Comparison of ENCODE assay signal across 15 cellular contexts in genomic region chr7:158796667-158797066, GRCh38. TPM values are rescaled to one million over a fixed set of nuclear protein-coding genes. Genes with fewer than 3 reads are reported as not detected.
A peak's percentile ranks its signal among the peaks of the same experiment; 100 is the strongest.
DNase-seq lines count a peak whose midpoint lies in the region; ATAC-seq and TF ChIP-seq lines count a peak whose summit lies in the region.
"Had no signal": no experiment of that assay in that cellular context is flagged by ENCODE, and none has a peak within 500 bp of the region (broad histone marks: within the 10 kb centered on the region; RNA-seq: fewer than 3 reads in every experiment).

No MANE protein-coding gene starts in this region.

- H3K9me3 ChIP-seq in T-helper 17 cell (ENCODE audit: control insufficient read depth, low read length, poor library complexity, severe bottlenecking), result no peaks in the 10 kb centered on the region
- H3K9me3 ChIP-seq in neuronal stem cell (replicated peaks in 1 of 2; ENCODE audit: control insufficient read depth in 2 of 2, insufficient read depth in 1 of 2, low read depth in 1 of 2, low read length in 2 of 2), result peaks cover 0 to under 1% of the 10 kb centered on the region in 2 donors
- H3K9me3 ChIP-seq: HAP-1 had no signal

- peak overlapping the region; percentile 13 for H3K18ac ChIP-seq in neuronal stem cell (ENCODE audit: low read length)

- H3K4me3 ChIP-seq in neuronal stem cell (ENCODE audit: low read length in 2 of 2), result no peak overlapping the region
- H3K4me3 ChIP-seq: HAP-1 had no signal

- no peak overlapping the region for H2AFZ ChIP-seq in neuronal stem cell (ENCODE audit: low read length)

- intact Hi-C loops in activated naive CD4-positive, alpha-beta T cell treated with anti-CD3 and anti-CD28 coated beads for 36 hours (cut with micrococcal nuclease), result no loop called here

- CTCF ChIA-PET in activated naive CD4-positive, alpha-beta T cell treated with anti-CD3 and anti-CD28 coated beads for 36 hours (lab: Charles Lee), result interaction anchor here (0.9 kb wide), 1 partner anchor 9 kb away, joined by 3 read pairs; no protein-coding TSS in a partner anchor

- H4K8ac ChIP-seq in neuronal stem cell (ENCODE audit: low read depth, low read length), result no peak overlapping the region

- H2BK12ac ChIP-seq in neuronal stem cell (ENCODE audit: low read length), result no peak overlapping the region

- ATAC-seq in T-helper 17 cell, result no peak
- no peak for ATAC-seq in left lobe of liver
- ATAC-seq: PC-3 had no signal

- no peak overlapping the region for H3K27ac ChIP-seq in neuronal stem cell (replicated peaks; ENCODE audit: low read length)

- peaks cover 26% of the 10 kb centered on the region for H3K4me1 Mint-ChIP-seq in activated naive CD4-positive, alpha-beta T cell treated with anti-CD3 and anti-CD28 coated beads for 36 hours (ENCODE audit: low read depth)
- H3K4me1 Mint-ChIP-seq in T-helper 17 cell (peaks cover 22% of the 10 kb centered on the region), endothelial cell (ENCODE audit: unreplicated experiment) (peaks cover 3% of the 10 kb centered on the region)

- peak overlapping the region; percentile 31 for H3K23ac ChIP-seq in neuronal stem cell (ENCODE audit: low read depth, low read length, poor library complexity)

- H3K4me3 Mint-ChIP-seq in activated naive CD4-positive, alpha-beta T cell treated with anti-CD3 and anti-CD28 coated beads for 36 hours, result no peak overlapping the region
- peak overlapping the region; percentile 73 for H3K4me3 Mint-ChIP-seq in T-helper 17 cell
- H3K4me3 Mint-ChIP-seq in endothelial cell (ENCODE audit: unreplicated experiment), result peak overlapping the region; percentile 11
- H3K4me3 Mint-ChIP-seq: B cell had no signal

- no peaks in the 10 kb centered on the region for H3K9me3 Mint-ChIP-seq in activated naive CD4-positive, alpha-beta T cell treated with anti-CD3 and anti-CD28 coated beads for 36 hours
- no peaks in the 10 kb centered on the region for H3K9me3 Mint-ChIP-seq in endothelial cell (ENCODE audit: unreplicated experiment)

- H3K14ac ChIP-seq in neuronal stem cell (ENCODE audit: low read length), result peak overlapping the region; percentile 82

- peaks cover 12 to 49% of the 10 kb centered on the region in 2 donors for H3K36me3 ChIP-seq in neuronal stem cell (replicated peaks in 1 of 2; ENCODE audit: control insufficient read depth in 2 of 2, insufficient read depth in 2 of 2, low read length in 2 of 2)

- no peak overlapping the region for H2AK5ac ChIP-seq in neuronal stem cell (ENCODE audit: low read depth, low read length)

- no peak overlapping the region for H2BK15ac ChIP-seq in neuronal stem cell (ENCODE audit: low read length)

- H2BK120ac ChIP-seq in neuronal stem cell (ENCODE audit: low read depth, low read length), result no peak overlapping the region

- H3K4me1 ChIP-seq in neuronal stem cell (ENCODE audit: control insufficient read depth in 2 of 2, insufficient read depth in 1 of 2, low read depth in 1 of 2, low read length in 2 of 2), result no peaks in the 10 kb centered on the region

- no peak for DNase-seq in activated naive CD4-positive, alpha-beta T cell treated with anti-CD3 and anti-CD28 coated beads for 36 hours
- no peak for DNase-seq in activated naive CD4-positive, alpha-beta T cell treated with Interleukin-2 at 50 U/mL for 16 hours
- DNase-seq in T-helper 17 cell (no peak), endothelial cell (ENCODE audit: low spot score) (no peak), neuronal stem cell (ENCODE audit: low spot score) (no peak), left lobe of liver (ENCODE audit: low spot score) (no peak), NCI-H82 treated with DMSO at 0.1 percent for 48 hours (lab: John Stamatoyannopoulos, UW; ENCODE audit: unreplicated experiment) (no peak)
- DNase-seq: DMS 273 treated with DMSO at 0.1 percent for 48 hours, MM.1S, NCI-H1105, NCI-H1694 treated with DMSO at 0.1 percent for 48 hours, NCI-H345, PC-3 had no signal

- peaks cover 23% of the 10 kb centered on the region for H3K36me3 Mint-ChIP-seq in activated naive CD4-positive, alpha-beta T cell treated with anti-CD3 and anti-CD28 coated beads for 36 hours (ENCODE audit: low read depth)
- H3K36me3 Mint-ChIP-seq in T-helper 17 cell (ENCODE audit: low read depth) (peaks cover 10% of the 10 kb centered on the region), endothelial cell (ENCODE audit: low read depth, unreplicated experiment) (peaks cover 16% of the 10 kb centered on the region)

- WGBS in neuronal stem cell (ENCODE audit: extremely low coverage in 2 of 2, insufficient read length in 2 of 2, insufficient replicate concordance in 1 of 2), 2 donors, result no CpG with 5 or more reads among the region's 23 CpGs

- peaks cover 6% of the 10 kb centered on the region for H3K79me1 ChIP-seq in neuronal stem cell (ENCODE audit: low read depth, low read length)

- no peak overlapping the region for H3K9ac ChIP-seq in neuronal stem cell (ENCODE audit: low read depth, low read length, poor library complexity)

- peak overlapping the region; percentile 53 for H3K4ac ChIP-seq in neuronal stem cell (ENCODE audit: low read length)

- no peak for TF ChIP-seq CTCF in endothelial cell (IDR thresholded peaks at IDR 0.05; ENCODE audit: unreplicated experiment)

- no peaks in the 10 kb centered on the region for H3K27me3 Mint-ChIP-seq in activated naive CD4-positive, alpha-beta T cell treated with anti-CD3 and anti-CD28 coated beads for 36 hours (ENCODE audit: low read depth)
- no peaks in the 10 kb centered on the region for H3K27me3 Mint-ChIP-seq in T-helper 17 cell
- H3K27me3 Mint-ChIP-seq in endothelial cell (ENCODE audit: unreplicated experiment), result peaks cover 2% of the 10 kb centered on the region
- H3K27me3 Mint-ChIP-seq: B cell had no signal

- no peaks in the 10 kb centered on the region for H3K27me3 ChIP-seq in neuronal stem cell (ENCODE audit: control insufficient read depth in 3 of 3, insufficient read depth in 3 of 3, low read depth in 1 of 3, low read length in 3 of 3)

- H3K4me2 ChIP-seq in neuronal stem cell (ENCODE audit: insufficient read depth, low read length, poor library complexity, severe bottlenecking), result no peak overlapping the region

- peak overlapping the region; percentile 27 for H3K27ac Mint-ChIP-seq in activated naive CD4-positive, alpha-beta T cell treated with anti-CD3 and anti-CD28 coated beads for 36 hours
- H3K27ac Mint-ChIP-seq in T-helper 17 cell (peak overlapping the region; percentile 77), endothelial cell (ENCODE audit: unreplicated experiment) (peak overlapping the region; percentile 0)
- H3K27ac Mint-ChIP-seq: B cell had no signal

- no peak overlapping the region for H4K91ac ChIP-seq in neuronal stem cell (ENCODE audit: low read depth, low read length, poor library complexity)

- peak overlapping the region; percentile 13 for H2BK5ac ChIP-seq in neuronal stem cell (ENCODE audit: low read length)

RNA-seq across cellular contexts. Expression of gene ESYT2, which starts 32.6 kb away (rescaled TPM):
- 10 to 100 TPM; 41.7 to 44.3 TPM for total RNA-seq in activated naive CD4-positive, alpha-beta T cell treated with anti-CD3 and anti-CD28 coated beads for 36 hours
- total RNA-seq in T-helper 17 cell, result 100 to 1,000 TPM; 104 to 113 TPM
- 31.8 TPM for total RNA-seq in endothelial cell (ENCODE audit: unreplicated experiment)
- polyA plus RNA-seq in neuronal stem cell (2013, experiment 1 of 2), result 11.4 TPM
- 11.9 TPM for polyA plus RNA-seq in neuronal stem cell (2013, experiment 2 of 2)
- total RNA-seq in left lobe of liver, result 19.6 TPM

RNA-seq across cellular contexts. Expression of gene DYNC2I1, which starts 59.7 kb away (rescaled TPM):
- total RNA-seq in activated naive CD4-positive, alpha-beta T cell treated with anti-CD3 and anti-CD28 coated beads for 36 hours, result 1 to 10 TPM; 8.0 to 8.5 TPM
- total RNA-seq in T-helper 17 cell (10 to 100 TPM; 12.4 to 15.0 TPM), endothelial cell (ENCODE audit: unreplicated experiment) (25.9 TPM), left lobe of liver (6.7 TPM)
- 14.3 TPM for polyA plus RNA-seq in neuronal stem cell (2013, experiment 1 of 2)
- polyA plus RNA-seq in neuronal stem cell (2013, experiment 2 of 2), result 17.2 TPM

Comparison
In these comparisons a context has a peak if more than half of its experiments do, and no peak if none do; other contexts are left out.
1. H3K27ac Mint-ChIP-seq: peak in every context shown above with its lines; median percentile 77 in T-helper 17 cell; 27 in activated naive CD4-positive, alpha-beta T cell treated with anti-CD3 and anti-CD28 coated beads for 36 hours; 0 in endothelial cell.